ENCODE assay signal across 8 cellular contexts in the genomic region with DNA sequence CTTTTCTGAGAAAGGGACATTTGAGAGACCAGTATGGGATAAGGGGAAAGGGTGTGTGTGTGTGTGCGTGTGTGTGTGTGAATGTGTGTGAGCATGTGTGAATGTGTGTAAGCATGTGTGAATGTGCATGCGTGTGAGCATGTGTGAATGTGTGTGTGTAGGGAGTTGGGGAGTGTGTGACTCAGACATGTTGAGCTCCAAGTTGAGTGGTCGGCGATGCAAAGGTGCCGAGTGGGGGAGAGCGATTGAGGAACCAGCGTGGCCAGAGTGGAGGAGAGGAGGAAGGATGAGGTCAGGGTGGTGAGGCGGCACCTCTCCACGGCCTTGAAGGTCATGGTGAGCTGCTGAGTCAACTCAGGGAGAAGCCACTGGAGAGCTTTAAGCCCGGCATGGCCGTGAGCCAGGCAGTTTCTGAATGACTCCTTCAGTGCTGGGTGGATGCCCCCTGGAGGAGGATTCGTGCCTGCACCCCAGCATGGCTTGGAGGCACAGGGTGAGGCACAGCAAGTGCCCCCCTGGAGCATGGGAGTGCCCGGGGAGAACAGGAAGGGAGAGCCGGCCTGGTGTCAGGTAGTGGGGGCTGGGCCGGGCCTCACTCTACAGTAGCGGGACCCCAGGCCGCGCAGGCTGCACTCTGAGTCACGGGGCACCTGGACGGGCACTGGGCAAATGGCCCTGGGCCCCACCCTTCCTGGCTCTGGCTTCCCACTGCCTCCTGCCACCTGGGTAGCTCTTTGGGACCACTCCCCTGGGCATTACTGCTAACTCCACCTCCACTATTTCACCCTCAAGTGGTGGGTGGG. TPM values are rescaled to one million over a fixed set of nuclear protein-coding genes. Genes with fewer than 3 reads are reported as not detected.
A peak's percentile ranks its signal among the peaks of the same experiment; 100 is the strongest.
DNase-seq lines count a peak whose midpoint lies in the region; ATAC-seq and TF ChIP-seq lines count a peak whose summit lies in the region.

No MANE protein-coding gene starts in this region.

- ATAC-seq in GM18502 (IDR thresholded peaks at IDR 0.05; ENCODE audit: poor library complexity, unreplicated experiment) (peak; percentile 46), heart right ventricle (peak; percentile 64 to 83 (median 73))

- H3K9me3 ChIP-seq in heart right ventricle (no peaks in the 10 kb centered on the region), spleen (peaks cover 0 to 6% (median 0%) of the 10 kb centered on the region in 8 donors)

- intact Hi-C loops in heart right ventricle (cut with DNase I) (no loop called here), spleen (cut with DNase I; ENCODE audit: low total_unique reads) (no loop called here)

- in situ Hi-C loops in SK-MEL-5 (cut with HindIII; ENCODE audit: low pct_unique_long_range_greater_than_20kb, low sequenced_read_pairs) = no loop called here

- no peaks in the 10 kb centered on the region for H3K36me3 ChIP-seq in heart right ventricle
- no peaks in the 10 kb centered on the region for H3K36me3 ChIP-seq in spleen

- H3K4me3 ChIP-seq in HL-60 (replicated peaks; ENCODE audit: insufficient read depth, low read length) = no peak overlapping the region
- no peak overlapping the region for H3K4me3 ChIP-seq in heart right ventricle
- H3K4me3 ChIP-seq in spleen = peak overlapping the region in 1 of 8 donors; percentile 44

- 41 to 44% methylated on average over 20 of the region's 20 CpGs for WGBS in heart right ventricle, 2 donors
- 10 to 24% (median 14%) methylated on average over 12 to 20 of the region's 20 CpGs for WGBS in spleen, 5 donors

- no peak for TF ChIP-seq POLR2A in spleen (IDR thresholded peaks at IDR 0.05)

- H3K27me3 ChIP-seq in HL-60 (ENCODE audit: insufficient read depth, poor library complexity, severe bottlenecking) (no peaks in the 10 kb centered on the region), heart right ventricle (no peaks in the 10 kb centered on the region), spleen (replicated peaks in 1 of 7) (no peaks in the 10 kb centered on the region)

- H3K27ac ChIP-seq in HL-60 (replicated peaks) (peak overlapping the region; percentile 48), heart right ventricle (peak overlapping the region in 3 of 10 donors; percentile 5 to 51 (median 21)), spleen (peak overlapping the region; percentile 33 to 82 (median 60))

- H3K4me1 ChIP-seq in heart right ventricle = peaks cover 2 to 27% (median 20%) of the 10 kb centered on the region in 9 donors
- peaks cover 9 to 66% (median 31%) of the 10 kb centered on the region in 6 donors for H3K4me1 ChIP-seq in spleen

- DNase-seq in 8988T (peak; percentile 88), HL-60 (ENCODE audit: low read depth in 1 of 2, low spot score in 1 of 2) (peak; percentile 90 to 96), SK-MEL-5 (ENCODE audit: low read depth, low spot score) (peak; percentile 75), heart right ventricle (peak; percentile 68 to 73), spleen (peak; percentile 92), cerebellar nuclear complex (lab: John Stamatoyannopoulos, UW) (no peak)
- peak in 3 of 4 experiments; percentile 22 to 48 (median 22) for DNase-seq in activated naive CD4-positive, alpha-beta T cell (lab: John Stamatoyannopoulos, UW)

- peak; percentile 82 for TF ChIP-seq CTCF in HL-60 (IDR thresholded peaks at IDR 0.05; ENCODE audit: insufficient read depth, low read length)
- TF ChIP-seq CTCF in heart right ventricle (IDR thresholded peaks at IDR 0.05) = peak in 7 of 9 donors; percentile 38 to 70 (median 49)
- TF ChIP-seq CTCF in spleen (IDR thresholded peaks at IDR 0.05 in 8 of 11, conservative IDR thresholded peaks at IDR 0.05 in 3 of 11) = peak; percentile 42 to 77 (median 70)

RNA-seq across cellular contexts. Expression of a gene that starts 8.2 kb away (rescaled TPM):
- total RNA-seq in SK-MEL-5 (2014; rRNA removed; shearing (Covaris generic)) = 1.3 and 2.0 TPM in 2 replicates
- polyA plus RNA-seq in SK-MEL-5 (2015; cell fraction: cytosol; rRNA removed) = 0.76 and 2.3 TPM in 2 replicates
- polyA plus RNA-seq in SK-MEL-5 (2015; cell fraction: nucleus; rRNA removed) = 1.4 and 2.0 TPM in 2 replicates
- 10 to 100 TPM in 1 of 10 donors, 1 to 10 TPM in 9; 4.2 to 13.1 (median 5.6) TPM for total RNA-seq in heart right ventricle
- polyA plus RNA-seq in heart right ventricle = 10 to 100 TPM; 10.5 to 42.7 TPM
- 100 to 1,000 TPM in 3 of 7 donors, 10 to 100 TPM in 4; 64.3 to 128 (median 86.6) TPM for total RNA-seq in spleen
- polyA plus RNA-seq in spleen = 100 to 1,000 TPM; 225 to 638 (median 623) TPM

RNA-seq across cellular contexts. Expression of a gene that starts 13.8 kb away (rescaled TPM):
- total RNA-seq in SK-MEL-5 (2014; rRNA removed; shearing (Covaris generic)) = 206 and 215 TPM in 2 replicates
- polyA plus RNA-seq in SK-MEL-5 (2015; cell fraction: cytosol; rRNA removed) = 291 and 364 TPM in 2 replicates
- polyA plus RNA-seq in SK-MEL-5 (2015; cell fraction: nucleus; rRNA removed) = 37.3 and 41.7 TPM in 2 replicates
- total RNA-seq in heart right ventricle (100 to 1,000 TPM; 264 to 395 (median 288) TPM), spleen (100 to 1,000 TPM in 3 of 7 donors, 10 to 100 TPM in 4; 77.0 to 169 (median 95.6) TPM)
- polyA plus RNA-seq in heart right ventricle (100 to 1,000 TPM; 486 to 750 TPM), spleen (100 to 1,000 TPM; 181 to 302 (median 237) TPM)

RNA-seq across cellular contexts. Expression of a gene that starts 14.4 kb away (rescaled TPM):
- 113 and 127 TPM in 2 replicates for total RNA-seq in SK-MEL-5 (2014; rRNA removed; shearing (Covaris generic))
- 79.2 and 106 TPM in 2 replicates for polyA plus RNA-seq in SK-MEL-5 (2015; cell fraction: cytosol; rRNA removed)
- 18.8 and 25.1 TPM in 2 replicates for polyA plus RNA-seq in SK-MEL-5 (2015; cell fraction: nucleus; rRNA removed)
- total RNA-seq in heart right ventricle = 100 to 1,000 TPM in 2 of 10 donors, 10 to 100 TPM in 8; 68.7 to 121 (median 90.2) TPM
- 100 to 1,000 TPM; 182 to 208 TPM for polyA plus RNA-seq in heart right ventricle
- total RNA-seq in spleen = 100 to 1,000 TPM; 138 to 420 (median 158) TPM
- 100 to 1,000 TPM; 328 to 431 (median 350) TPM for polyA plus RNA-seq in spleen

RNA-seq across cellular contexts. Expression of a gene that starts 26.4 kb away (rescaled TPM):
- 48.4 and 56.1 TPM in 2 replicates for total RNA-seq in SK-MEL-5 (2014; rRNA removed; shearing (Covaris generic))
- 57.7 and 62.8 TPM in 2 replicates for polyA plus RNA-seq in SK-MEL-5 (2015; cell fraction: cytosol; rRNA removed)
- polyA plus RNA-seq in SK-MEL-5 (2015; cell fraction: nucleus; rRNA removed) = 31.2 and 38.8 TPM in 2 replicates
- 100 to 1,000 TPM; 115 to 225 (median 132) TPM for total RNA-seq in heart right ventricle
- polyA plus RNA-seq in heart right ventricle = 100 to 1,000 TPM; 180 TPM
- 10 to 100 TPM; 30.2 to 49.3 (median 43.7) TPM for total RNA-seq in spleen
- 10 to 100 TPM; 24.0 to 56.5 (median 34.7) TPM for polyA plus RNA-seq in spleen

RNA-seq across cellular contexts. Expression of a gene that starts 27.2 kb away (rescaled TPM):
- 40.3 and 42.0 TPM in 2 replicates for total RNA-seq in SK-MEL-5 (2014; rRNA removed; shearing (Covaris generic))
- polyA plus RNA-seq in SK-MEL-5 (2015; cell fraction: cytosol; rRNA removed) = 47.1 and 65.6 TPM in 2 replicates
- polyA plus RNA-seq in SK-MEL-5 (2015; cell fraction: nucleus; rRNA removed) = 73.6 and 90.3 TPM in 2 replicates
- 10 to 100 TPM; 10.7 to 21.9 (median 12.8) TPM for total RNA-seq in heart right ventricle
- 10 to 100 TPM; 17.4 to 18.8 TPM for polyA plus RNA-seq in heart right ventricle
- 10 to 100 TPM; 26.9 to 47.5 (median 38.2) TPM for total RNA-seq in spleen
- polyA plus RNA-seq in spleen = 10 to 100 TPM; 18.8 to 43.0 (median 32.3) TPM

Comparison
In these comparisons a context has a peak if more than half of its experiments do, and no peak if none do; other contexts are left out.
1. DNase-seq: peak in 8988T (single experiment), HL-60 (2 of 2), SK-MEL-5 (single experiment), activated naive CD4-positive, alpha-beta T cell (3 of 4), heart right ventricle (2 of 2) and spleen (single experiment); none in cerebellar nuclear complex (0 of 2).
2. RNA of a gene that starts 8.2 kb away (total RNA-seq): 64.3 to 128 TPM in spleen; 4.2 to 13.1 TPM in heart right ventricle and 1.3 to 2.0 TPM in SK-MEL-5; every median in the first group is over 4 times any median in the second.
3. Peak in every context shown above with its lines, with median percentiles within 50 percentile points of each other: CTCF ChIP-seq.